In the genomic region with DNA sequence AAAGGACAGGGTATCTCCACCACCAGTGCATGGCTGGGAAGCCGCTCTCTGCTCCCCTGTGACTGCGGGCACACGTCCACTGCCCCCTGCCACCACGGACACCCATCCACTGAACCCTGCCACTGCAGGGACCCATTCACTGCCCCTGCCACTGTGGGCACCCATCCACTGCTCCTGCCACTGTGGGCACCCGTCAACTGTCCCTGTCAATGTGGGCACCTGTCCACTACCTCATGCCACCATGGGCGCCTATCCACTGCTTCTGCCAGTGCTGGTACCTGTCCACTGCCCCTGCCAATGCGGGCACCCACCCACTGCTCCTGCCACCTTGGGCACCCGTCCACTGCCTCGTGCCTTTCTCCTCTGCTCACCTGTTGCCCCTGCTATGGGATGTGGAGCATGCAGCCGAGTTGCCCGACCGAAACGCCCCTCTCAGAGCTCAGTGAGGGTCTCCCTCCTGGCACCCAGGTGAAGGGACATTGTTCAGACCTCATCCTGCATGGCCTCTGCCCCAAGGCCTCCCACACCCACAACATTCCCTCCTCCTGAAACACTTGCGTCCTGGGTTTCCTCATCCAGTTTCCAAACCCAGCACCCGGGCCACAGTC, we compare ENCODE assay signal across 1 cellular context.
TF ChIP-seq lines count a peak whose summit lies in the region.

No MANE protein-coding gene starts in this region.

TF ChIP-seq in WTC11, 78 proteins besides CTCF, POLR2A, EP300 and RAD21 (continued from another document):
- no peak for TF ChIP-seq NFATC4 (CRISPR knock-in tag; IDR thresholded peaks at IDR 0.05)
- TF ChIP-seq GTF2I (CRISPR knock-in tag; conservative IDR thresholded peaks at IDR 0.05): no peak
- TF ChIP-seq FOXP4 (CRISPR knock-in tag; IDR thresholded peaks at IDR 0.05): no peak
